In the genomic region with DNA sequence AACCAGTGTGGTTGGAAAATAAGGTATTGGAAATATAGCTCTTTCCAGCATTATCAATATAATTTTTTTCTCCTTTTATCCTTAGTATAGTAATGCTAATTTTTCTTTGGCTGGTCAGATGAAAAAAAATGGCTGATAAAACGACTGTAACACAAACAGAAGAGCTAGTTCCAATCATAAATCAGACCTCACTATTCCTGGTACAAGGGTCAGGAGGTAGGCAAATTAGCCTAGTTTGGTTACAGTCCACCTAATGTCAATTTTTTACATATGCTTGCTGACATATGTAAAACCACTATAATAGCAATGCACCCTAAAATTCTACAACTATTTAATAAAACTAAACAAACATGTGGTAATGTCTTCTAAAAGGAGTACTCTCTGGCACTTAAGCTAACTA, we compare ENCODE assay signal across 15 cellular contexts.
"Had no signal": no experiment of that assay in that cellular context is flagged by ENCODE, and none has a peak within 500 bp of the region (broad histone marks: within the 10 kb centered on the region; RNA-seq: fewer than 3 reads in every experiment).

No MANE protein-coding gene starts in this region.

- H3K9me3 ChIP-seq: colonic mucosa, esophagus squamous epithelium, gastroesophageal sphincter, ovary had no signal

- H2AFZ ChIP-seq: neural progenitor cell had no signal

- H3K4me3 Mint-ChIP-seq: naive thymus-derived CD8-positive, alpha-beta T cell; neural progenitor cell had no signal

- H3K4me1 Mint-ChIP-seq: neural progenitor cell had no signal

- H3K4me1 ChIP-seq: colonic mucosa, esophagus squamous epithelium, gastroesophageal sphincter, neural progenitor cell had no signal

- H3K9ac ChIP-seq: neural progenitor cell had no signal

- H3K36me3 ChIP-seq: neural progenitor cell, ovary had no signal

- H3K9me3 Mint-ChIP-seq: naive thymus-derived CD8-positive, alpha-beta T cell; neural progenitor cell had no signal

- H3K27ac ChIP-seq: colonic mucosa, esophagus squamous epithelium, gastroesophageal sphincter, neural progenitor cell, ovary had no signal

- H3K27me3 ChIP-seq: colonic mucosa, esophagus squamous epithelium, gastroesophageal sphincter, neural progenitor cell, ovary had no signal

- H3K27me3 Mint-ChIP-seq: naive thymus-derived CD8-positive, alpha-beta T cell had no signal

- H3K4me2 ChIP-seq: neural progenitor cell, smooth muscle cell had no signal

- H3K4me3 ChIP-seq: colonic mucosa, esophagus squamous epithelium, gastroesophageal sphincter, neural progenitor cell, ovary, smooth muscle cell had no signal

- DNase-seq: colonic mucosa; dermis blood vessel endothelial cell; esophagus squamous epithelium; foreskin fibroblast; glutamatergic neuron; naive thymus-derived CD8-positive, alpha-beta T cell; nucleus accumbens; ovary; right cardiac atrium; stimulated activated CD4-positive, alpha-beta T cell treated with anti-CD3 and anti-CD28 coated beads, Interleukin-2, amount 100 ng/mL, for 48 hours; stimulated activated naive CD4-positive, alpha-beta T cell treated with Interleukin-2 at 50 U/mL for 16 hours; trophoblast cell had no signal

- H3K27ac Mint-ChIP-seq: neural progenitor cell had no signal
